ENCODE assay signal across 8 cellular contexts in genomic region chr19:38657633-38658222, GRCh38. TPM values are rescaled to one million over a fixed set of nuclear protein-coding genes. Genes with fewer than 3 reads are reported as not detected.
A peak's percentile ranks its signal among the peaks of the same experiment; 100 is the strongest.
DNase-seq lines count a peak whose midpoint lies in the region; ATAC-seq and TF ChIP-seq lines count a peak whose summit lies in the region.

No MANE protein-coding gene starts in this region.

- H3K9me3 ChIP-seq in left lung (no peaks in the 10 kb centered on the region), tibial artery (no peaks in the 10 kb centered on the region), Karpas-422 (ENCODE audit: low read length) (no peaks in the 10 kb centered on the region)

- no peak overlapping the region for H2AFZ ChIP-seq in Karpas-422 (ENCODE audit: low read length)

- H3K27me3 ChIP-seq in left lung (no peaks in the 10 kb centered on the region), tibial artery (no peaks in the 10 kb centered on the region), Karpas-422 (ENCODE audit: low read length) (no peaks in the 10 kb centered on the region)

- no peaks in the 10 kb centered on the region for H3K9me2 ChIP-seq in Karpas-422 (replicated peaks; ENCODE audit: insufficient read depth, low read length)

- H3K36me3 ChIP-seq in left lung, result peaks cover 0 to 6% of the 10 kb centered on the region in 2 donors
- peaks cover 0 to 6% (median 2%) of the 10 kb centered on the region in 3 donors for H3K36me3 ChIP-seq in tibial artery
- H3K36me3 ChIP-seq in Karpas-422 (ENCODE audit: insufficient read depth, low read length), result peaks cover 6% of the 10 kb centered on the region; the same call in 1 of the 2 replicates

- H3K4me3 ChIP-seq in left lung, result no peak overlapping the region
- peak overlapping the region in 1 of 2 donors; percentile 10 for H3K4me3 ChIP-seq in tibial artery
- H3K4me3 ChIP-seq in Karpas-422 (ENCODE audit: low read length), result no peak overlapping the region

- H3K79me2 ChIP-seq in Karpas-422 (ENCODE audit: low read length), result peaks cover 98% of the 10 kb centered on the region

- H3K4me2 ChIP-seq in Karpas-422 (ENCODE audit: low read depth, low read length, poor library complexity, severe bottlenecking), result no peak overlapping the region

- peak; percentile 83 for DNase-seq in A172 (ENCODE audit: low spot score)
- peak; percentile 97 for DNase-seq in HS-27A (ENCODE audit: low read depth)
- peak; percentile 84 for DNase-seq in astrocyte of the hippocampus (ENCODE audit: low read depth, low spot score)
- no peak for DNase-seq in left lung
- no peak for DNase-seq in tibial artery
- no peak for DNase-seq in NCI-H1048 (lab: John Stamatoyannopoulos, UW)
- DNase-seq in Karpas-422, result no peak

- intact Hi-C loops in left lung (cut with DNase I) (loop anchor here (10.0 kb wide), 2 partner anchors 57 to 67 kb away; no protein-coding TSS in a partner anchor), tibial artery (cut with DNase I; ENCODE audit: low total_unique reads) (loop anchor here (5.0 kb wide), 1 partner anchor 35 kb away; no protein-coding TSS in a partner anchor)

- peaks cover 89 to 100% of the 10 kb centered on the region in 2 donors for H3K4me1 ChIP-seq in left lung
- H3K4me1 ChIP-seq in tibial artery, result peaks cover 4 to 100% (median 94%) of the 10 kb centered on the region in 4 donors
- peaks cover 45% of the 10 kb centered on the region for H3K4me1 ChIP-seq in Karpas-422 (ENCODE audit: low read length)

- H3K9ac ChIP-seq in Karpas-422 (ENCODE audit: low read length), result no peak overlapping the region

- peak overlapping the region; percentile 86 to 93 for H3K27ac ChIP-seq in left lung
- peak overlapping the region; percentile 94 to 97 for H3K27ac ChIP-seq in tibial artery
- no peak overlapping the region for H3K27ac ChIP-seq in Karpas-422 (ENCODE audit: low read length)

- TF ChIP-seq CTCF in left lung (IDR thresholded peaks at IDR 0.05), result no peak
- no peak for TF ChIP-seq CTCF in tibial artery (IDR thresholded peaks at IDR 0.05)

- ATAC-seq in left lung (peak; percentile 7), HG03457 (IDR thresholded peaks at IDR 0.05; ENCODE audit: unreplicated experiment) (no peak)

- peaks cover 6% of the 10 kb centered on the region; the same call in 1 of the 2 replicates for H4K20me1 ChIP-seq in Karpas-422 (ENCODE audit: insufficient read depth, low read depth, low read length)

RNA-seq across cellular contexts. Expression of gene ACTN4, which starts 10.3 kb away (rescaled TPM):
- total RNA-seq in A172 (2014; rRNA removed; shearing (Covaris generic)), result 493 and 604 TPM in 2 replicates
- total RNA-seq in left lung, result 100 to 1,000 TPM; 576 to 647 TPM
- 54.6 and 106 TPM in 2 replicates for total RNA-seq in Karpas-422 (2014; rRNA removed; shearing (Covaris generic); ENCODE audit: low replicate concordance)

RNA-seq across cellular contexts. Expression of gene EIF3K, which starts 38.7 kb away (rescaled TPM):
- total RNA-seq in A172 (2014; rRNA removed; shearing (Covaris generic)), result 358 and 549 TPM in 2 replicates
- 100 to 1,000 TPM; 184 to 224 TPM for total RNA-seq in left lung
- 474 and 745 TPM in 2 replicates for total RNA-seq in Karpas-422 (2014; rRNA removed; shearing (Covaris generic); ENCODE audit: low replicate concordance)

RNA-seq across cellular contexts. Expression of gene MAP4K1, which starts 40.0 kb away (rescaled TPM):
- total RNA-seq in A172 (2014; rRNA removed; shearing (Covaris generic)), result 0.72 and 1.4 TPM in 2 replicates
- 10 to 100 TPM in 1 of 2 donors, 1 to 10 TPM in 1; 6.1 to 10.7 TPM for total RNA-seq in left lung
- 262 and 352 TPM in 2 replicates for total RNA-seq in Karpas-422 (2014; rRNA removed; shearing (Covaris generic); ENCODE audit: low replicate concordance)

Comparison
In these comparisons a context has a peak if more than half of its experiments do, and no peak if none do; other contexts are left out.
1. DNase-seq: peak in A172 (single experiment), HS-27A (single experiment) and astrocyte of the hippocampus (single experiment); none in left lung (0 of 2), tibial artery (0 of 2), NCI-H1048 (single experiment) and Karpas-422 (single experiment).
2. RNA of gene MAP4K1, which starts 40.0 kb away (total RNA-seq): 262 to 352 TPM in Karpas-422; 6.1 to 10.7 TPM in left lung and 0.72 to 1.4 TPM in A172; every median in the first group is over 10 times any median in the second.